ENCODE assay signal across 8 cellular contexts in genomic region chr1:36322786-36323635, GRCh38. TPM values are rescaled to one million over a fixed set of nuclear protein-coding genes. Genes with fewer than 3 reads are reported as not detected.
DNase-seq lines count a peak whose midpoint lies in the region; ATAC-seq, FAIRE-seq and TF ChIP-seq lines count a peak whose summit lies in the region.

No MANE protein-coding gene starts in this region.

- H2AFZ ChIP-seq in OCI-LY3 (ENCODE audit: low read depth, low read length) (no peak overlapping the region), astrocyte (ENCODE audit: low read depth, low read length) (no peak overlapping the region)

- H3K27ac ChIP-seq in OCI-LY3 (ENCODE audit: low read length) (no peak overlapping the region), astrocyte (ENCODE audit: low read depth, low read length) (peak overlapping the region; percentile 81), skin epidermis (peak overlapping the region; percentile 60 to 93 (median 85))

- no peak overlapping the region for H3K27ac Mint-ChIP-seq in astrocyte (ENCODE audit: unreplicated experiment)

- no peaks in the 10 kb centered on the region for H3K9me3 Mint-ChIP-seq in astrocyte (ENCODE audit: unreplicated experiment)

- H3K27me3 ChIP-seq in OCI-LY3 (ENCODE audit: low read depth, low read length) (no peaks in the 10 kb centered on the region), astrocyte (ENCODE audit: insufficient read depth, low read length) (no peaks in the 10 kb centered on the region)

- H4K20me1 ChIP-seq in OCI-LY3 (ENCODE audit: insufficient read depth, low read length) (no peaks in the 10 kb centered on the region), astrocyte (ENCODE audit: insufficient read depth, low read length) (peaks cover 11% of the 10 kb centered on the region)

- peaks cover 15% of the 10 kb centered on the region for H3K36me3 Mint-ChIP-seq in astrocyte (ENCODE audit: low read depth, unreplicated experiment)

- peak; percentile 51 for DNase-seq in activated CD4-positive, alpha-beta T cell treated with anti-CD3 and anti-CD28 coated beads for 48 hours
- DNase-seq in activated CD4-positive, alpha-beta T cell treated with anti-CD3 and anti-CD28 coated beads, Interleukin-2, amount 50 U/mL, for 4 hours, result no peak
- peak; percentile 30 for DNase-seq in astrocyte (ENCODE audit: low read depth)

- no peaks in the 10 kb centered on the region for H3K4me1 ChIP-seq in OCI-LY3 (ENCODE audit: low read length)
- peaks cover 46% of the 10 kb centered on the region for H3K4me1 ChIP-seq in astrocyte (ENCODE audit: insufficient read depth, low read length)

- H3K4me2 ChIP-seq in OCI-LY3 (ENCODE audit: low read length) (peak overlapping the region; percentile 59), astrocyte (ENCODE audit: low read length) (peak overlapping the region; percentile 95)

- peak overlapping the region; percentile 64 for H3K4me3 ChIP-seq in OCI-LY3 (ENCODE audit: low read length)
- peak overlapping the region; percentile 73 for H3K4me3 ChIP-seq in astrocyte (ENCODE audit: insufficient read depth, low read depth, low read length)
- H3K4me3 ChIP-seq in iPS-18c (ENCODE audit: insufficient read depth, low read depth, low read length), result peak overlapping the region; percentile 61
- peak overlapping the region; percentile 60 to 78 (median 64) for H3K4me3 ChIP-seq in skin epidermis

- no peaks in the 10 kb centered on the region for H3K36me3 ChIP-seq in OCI-LY3 (replicated peaks; ENCODE audit: low read depth, low read length)
- no peaks in the 10 kb centered on the region for H3K36me3 ChIP-seq in astrocyte (ENCODE audit: insufficient read depth, low read length)

- ATAC-seq in GM21825 (IDR thresholded peaks at IDR 0.05; ENCODE audit: unreplicated experiment) (no peak), GM18520 (IDR thresholded peaks at IDR 0.05; ENCODE audit: unreplicated experiment) (no peak)

- H3K4me1 Mint-ChIP-seq in astrocyte (ENCODE audit: low read depth, unreplicated experiment), result peaks cover 28% of the 10 kb centered on the region

- no peaks in the 10 kb centered on the region for H3K9me3 ChIP-seq in OCI-LY3 (ENCODE audit: insufficient read depth, low read length)
- no peaks in the 10 kb centered on the region for H3K9me3 ChIP-seq in astrocyte (ENCODE audit: insufficient read depth, low read depth, low read length)
- H3K9me3 ChIP-seq in iPS-18c (ENCODE audit: control insufficient read depth, insufficient read depth, low read length), result no peaks in the 10 kb centered on the region

- H3K79me2 ChIP-seq in OCI-LY3 (ENCODE audit: low read length), result no peaks in the 10 kb centered on the region
- H3K79me2 ChIP-seq in astrocyte (ENCODE audit: insufficient read depth, low read length), result peaks cover 23% of the 10 kb centered on the region

- no peak overlapping the region; the same call in 1 of the 2 replicates for H3K9ac ChIP-seq in OCI-LY3 (ENCODE audit: low read length)
- peak overlapping the region; percentile 87 for H3K9ac ChIP-seq in astrocyte (ENCODE audit: low read length)

- FAIRE-seq in astrocyte (lab: Jason Lieb, UNC), result no peak

- peak overlapping the region; percentile 81 for H3K4me3 Mint-ChIP-seq in astrocyte (ENCODE audit: unreplicated experiment)

- no peak for TF ChIP-seq CTCF in OCI-LY3 (IDR thresholded peaks at IDR 0.05; ENCODE audit: low read depth, low read length)
- no peak for TF ChIP-seq CTCF in astrocyte (IDR thresholded peaks at IDR 0.05; ENCODE audit: insufficient read depth, low read depth, low read length)

- no peaks in the 10 kb centered on the region for H3K27me3 Mint-ChIP-seq in astrocyte (ENCODE audit: low read depth, unreplicated experiment)

RNA-seq across cellular contexts. Expression of gene EVA1B, which starts 0.4 kb away (rescaled TPM):
- total RNA-seq in astrocyte, result 57.3 and 63.0 TPM in 2 replicates

RNA-seq across cellular contexts. Expression of gene SH3D21, which starts 16.8 kb away (rescaled TPM):
- 13.6 and 16.3 TPM in 2 replicates for total RNA-seq in astrocyte

Comparison
In these comparisons a context has a peak if more than half of its experiments do, and no peak if none do; other contexts are left out.
1. DNase-seq: peak in activated CD4-positive, alpha-beta T cell treated with anti-CD3 and anti-CD28 coated beads for 48 hours (single experiment) and astrocyte (single experiment); none in activated CD4-positive, alpha-beta T cell treated with anti-CD3 and anti-CD28 coated beads, Interleukin-2, amount 50 U/mL, for 4 hours (0 of 2).
2. Peak in every context shown above with its lines, with median percentiles within 50 percentile points of each other: H3K4me3 ChIP-seq.